ENCODE assay signal across 8 cellular contexts in genomic region chr15:81400640-81401236, GRCh38. TPM values are rescaled to one million over a fixed set of nuclear protein-coding genes. Genes with fewer than 3 reads are reported as not detected.
DNase-seq lines count a peak whose midpoint lies in the region; ATAC-seq and TF ChIP-seq lines count a peak whose summit lies in the region.

No MANE protein-coding gene starts in this region.

- no peaks in the 10 kb centered on the region for H3K36me3 Mint-ChIP-seq in endodermal cell (ENCODE audit: low read depth)
- no peaks in the 10 kb centered on the region for H3K36me3 Mint-ChIP-seq in naive thymus-derived CD8-positive, alpha-beta T cell

- POLR2A ChIA-PET in Panc1 (lab: Charles Lee), result no interaction called here
- POLR2A ChIA-PET in naive thymus-derived CD8-positive, alpha-beta T cell (lab: Charles Lee), result no interaction called here

- WGBS in endodermal cell (ENCODE audit: insufficient coverage in 1 of 2, insufficient read length in 1 of 2), 2 experiments, result 30 to 45% methylated on average over 5 to 6 of the region's 6 CpGs

- H3K4me3 Mint-ChIP-seq in endodermal cell, result no peak overlapping the region
- H3K4me3 Mint-ChIP-seq in naive thymus-derived CD8-positive, alpha-beta T cell, result no peak overlapping the region

- in situ Hi-C loops in Panc1 (cut with HindIII; ENCODE audit: low pct_unique_long_range_greater_than_20kb, low sequenced_read_pairs), result no loop called here

- peaks cover 11% of the 10 kb centered on the region for H3K27me3 Mint-ChIP-seq in endodermal cell (ENCODE audit: insufficient read depth)
- H3K27me3 Mint-ChIP-seq in naive thymus-derived CD8-positive, alpha-beta T cell, result no peaks in the 10 kb centered on the region

- no peak overlapping the region for H3K27ac Mint-ChIP-seq in endodermal cell
- no peak overlapping the region for H3K27ac Mint-ChIP-seq in naive thymus-derived CD8-positive, alpha-beta T cell

- no peak overlapping the region for H3K9ac ChIP-seq in endodermal cell (ENCODE audit: extremely low read depth, low read length, poor library complexity, severe bottlenecking)

- H3K27me3 ChIP-seq in Panc1 (ENCODE audit: control insufficient read depth, insufficient read depth, low read length) (no peaks in the 10 kb centered on the region), endodermal cell (ENCODE audit: control insufficient read depth, insufficient read depth, low read length, poor library complexity, severe bottlenecking) (no peaks in the 10 kb centered on the region)

- H3K4me1 Mint-ChIP-seq in endodermal cell, result no peaks in the 10 kb centered on the region
- H3K4me1 Mint-ChIP-seq in naive thymus-derived CD8-positive, alpha-beta T cell, result peaks cover 0 to 3% (median 0%) of the 10 kb centered on the region in 4 donors

- no peaks in the 10 kb centered on the region for H3K36me3 ChIP-seq in Panc1 (ENCODE audit: control insufficient read depth, insufficient read depth, low read length)
- no peaks in the 10 kb centered on the region for H3K36me3 ChIP-seq in endodermal cell (ENCODE audit: control insufficient read depth, insufficient read depth, low read length)

- CTCF ChIA-PET in Panc1 (lab: Charles Lee), result interaction anchor here (0.6 to 0.9 kb wide), 2 partner anchors 126 to 245 kb away, joined by 4 read pairs; no protein-coding TSS in a partner anchor

- DNase-seq in DMS53 treated with DMSO at 0.1 percent for 48 hours (lab: John Stamatoyannopoulos, UW; ENCODE audit: unreplicated experiment), result peak; percentile 30
- peak; percentile 49 for DNase-seq in HPDE6-E6E7 (ENCODE audit: extremely low spot score)
- DNase-seq in Panc1 (ENCODE audit: low read depth, low spot score), result peak; percentile 61
- no peak for DNase-seq in endodermal cell
- peak in 5 of 10 donors; percentile 6 to 67 (median 57) for DNase-seq in naive thymus-derived CD8-positive, alpha-beta T cell
- DNase-seq in GM19240 (ENCODE audit: insufficient read length, low spot score), result no peak

- BruUV-seq in Panc1 (replicated peaks; lab: Mats Ljungman, UMichigan), result no TSS peak

- H3K4me3 ChIP-seq in Panc1 (ENCODE audit: low read depth in 2 of 2, low read length in 2 of 2) (no peak overlapping the region), endodermal cell (ENCODE audit: low read length) (no peak overlapping the region)

- no peak overlapping the region for H3K27ac ChIP-seq in Panc1 (ENCODE audit: low read length)
- no peak overlapping the region for H3K27ac ChIP-seq in endodermal cell (ENCODE audit: low read depth, low read length)

- ATAC-seq in Panc1 (peak; percentile 73; the same call in 1 of the 2 replicates), GM21737 (IDR thresholded peaks at IDR 0.05; ENCODE audit: unreplicated experiment) (no peak), GM18517 (IDR thresholded peaks at IDR 0.05; ENCODE audit: unreplicated experiment) (no peak)
- peak; percentile 36 to 52 for ATAC-seq in naive thymus-derived CD8-positive, alpha-beta T cell

- H3K4me1 ChIP-seq in Panc1 (ENCODE audit: control insufficient read depth, insufficient read depth, low read length) (no peaks in the 10 kb centered on the region), endodermal cell (ENCODE audit: control insufficient read depth, insufficient read depth, low read length) (peaks cover 3% of the 10 kb centered on the region)

- intact Hi-C loops in Panc1 (cut with micrococcal nuclease; ENCODE audit: unreplicated experiment), result loop anchor here (1.0 kb wide), 1 partner anchor 125 kb away; no protein-coding TSS in a partner anchor

- H3K9me3 ChIP-seq in Panc1 (ENCODE audit: control insufficient read depth, insufficient read depth, low read depth, low read length) (no peaks in the 10 kb centered on the region), endodermal cell (ENCODE audit: control insufficient read depth, low read length) (peaks cover 8% of the 10 kb centered on the region)

- peak; percentile 79 for TF ChIP-seq CTCF in Panc1 (IDR thresholded peaks at IDR 0.05)
- peak; percentile 85 for TF ChIP-seq CTCF in endodermal cell (conservative IDR thresholded peaks at IDR 0.05)

- no peaks in the 10 kb centered on the region for H3K9me3 Mint-ChIP-seq in endodermal cell
- H3K9me3 Mint-ChIP-seq in naive thymus-derived CD8-positive, alpha-beta T cell, result no peaks in the 10 kb centered on the region

RNA-seq across cellular contexts. Expression of gene TMC3, which starts 26.7 kb away (rescaled TPM):
- total RNA-seq in Panc1 (2021; ENCODE audit: unreplicated experiment) (not detected), endodermal cell (not detected)
- not detected for polyA plus RNA-seq in Panc1 (2012; ENCODE audit: insufficient read length)
- 0.07 TPM for polyA plus RNA-seq in endodermal cell (2013, experiment 1 of 2)
- polyA plus RNA-seq in endodermal cell (2013, experiment 2 of 2), result 0.12 TPM
- total RNA-seq in naive thymus-derived CD8-positive, alpha-beta T cell, result not detected
- under 1 TPM in 1 of 3 donors, not detected in 2; 0.05 TPM for polyA plus RNA-seq in naive thymus-derived CD8-positive, alpha-beta T cell

Comparison
In these comparisons a context has a peak if more than half of its experiments do, and no peak if none do; other contexts are left out.
1. DNase-seq: peak in DMS53 treated with DMSO at 0.1 percent for 48 hours (single experiment), HPDE6-E6E7 (single experiment) and Panc1 (single experiment); none in endodermal cell (single experiment) and GM19240 (single experiment).
2. ATAC-seq: peak in Panc1 (single experiment) and naive thymus-derived CD8-positive, alpha-beta T cell (2 of 2); none in GM21737 (single experiment) and GM18517 (single experiment).